Comparison of ENCODE assay signal across 1 cellular context in genomic region chr6:42709871-42710270, GRCh38.
TF ChIP-seq lines count a peak whose summit lies in the region.

No MANE protein-coding gene starts in this region.

TF ChIP-seq in IMR-90, 13 proteins besides CTCF, POLR2A, EP300 and RAD21:
- no peak for TF ChIP-seq SMC3 (IDR thresholded peaks at IDR 0.05; ENCODE audit: low read depth, low read length)
- TF ChIP-seq MAFK (IDR thresholded peaks at IDR 0.05; ENCODE audit: low read depth, low read length): no peak
- no peak for TF ChIP-seq FOS (IDR thresholded peaks at IDR 0.05; ENCODE audit: low read depth, low read length)
- TF ChIP-seq CEBPB (IDR thresholded peaks at IDR 0.05; ENCODE audit: low read depth, low read length): no peak
- TF ChIP-seq MAZ (IDR thresholded peaks at IDR 0.05; ENCODE audit: borderline replicate concordance, low read depth, low read length): no peak
- TF ChIP-seq ELK1 (IDR thresholded peaks at IDR 0.05; ENCODE audit: borderline replicate concordance, low read depth, low read length): no peak
- TF ChIP-seq USF2 (IDR thresholded peaks at IDR 0.05; ENCODE audit: low read depth, low read length): no peak
- no peak for TF ChIP-seq RCOR1 (IDR thresholded peaks at IDR 0.05; ENCODE audit: insufficient replicate concordance, low read length)
- TF ChIP-seq MXI1 (IDR thresholded peaks at IDR 0.05; ENCODE audit: borderline replicate concordance, low read depth, low read length): no peak
